Comparison of ENCODE assay signal across 16 cellular contexts in genomic region chr3:172135185-172135584, GRCh38.
DNase-seq lines count a peak whose midpoint lies in the region; ATAC-seq, FAIRE-seq and TF ChIP-seq lines count a peak whose summit lies in the region.
"Had no signal": no experiment of that assay in that cellular context is flagged by ENCODE, and none has a peak within 500 bp of the region (broad histone marks: within the 10 kb centered on the region; RNA-seq: fewer than 3 reads in every experiment).

No MANE protein-coding gene starts in this region.

- H2AFZ ChIP-seq in keratinocyte (ENCODE audit: control insufficient read depth, low read length) = no peak overlapping the region

- H3K27ac Mint-ChIP-seq in stimulated activated effector memory CD8-positive, alpha-beta T cell treated with anti-CD3 and anti-CD28 coated beads, Interleukin-12 subunit alpha, Interleukin-12 subunit beta, amount 100 ng/mL, for 72 hours = peak overlapping the region; percentile 87

- no peaks in the 10 kb centered on the region for H3K9me3 Mint-ChIP-seq in stimulated activated effector memory CD8-positive, alpha-beta T cell treated with anti-CD3 and anti-CD28 coated beads, Interleukin-12 subunit alpha, Interleukin-12 subunit beta, amount 100 ng/mL, for 72 hours

- FAIRE-seq in keratinocyte (lab: Jason Lieb, UNC) = no peak

- no peak for ATAC-seq in stimulated activated effector memory CD8-positive, alpha-beta T cell treated with anti-CD3 and anti-CD28 coated beads, Interleukin-12 subunit alpha, Interleukin-12 subunit beta, amount 100 ng/mL, for 72 hours
- no peak for ATAC-seq in HG03097 (IDR thresholded peaks at IDR 0.05; ENCODE audit: low FRiP score, unreplicated experiment)

- no peaks in the 10 kb centered on the region for H3K36me3 Mint-ChIP-seq in stimulated activated effector memory CD8-positive, alpha-beta T cell treated with anti-CD3 and anti-CD28 coated beads, Interleukin-12 subunit alpha, Interleukin-12 subunit beta, amount 100 ng/mL, for 72 hours

- H3K9me1 ChIP-seq in keratinocyte (ENCODE audit: control insufficient read depth, extremely low read depth, insufficient read depth, low read length) = peaks cover 9% of the 10 kb centered on the region

- H3K27me3 ChIP-seq in adipocyte (replicated peaks; ENCODE audit: control insufficient read depth, insufficient read depth, low read length) (no peaks in the 10 kb centered on the region), keratinocyte (ENCODE audit: control insufficient read depth, extremely low read depth, insufficient read depth, low read length) (no peaks in the 10 kb centered on the region)

- H3K4me3 Mint-ChIP-seq in stimulated activated effector memory CD8-positive, alpha-beta T cell treated with anti-CD3 and anti-CD28 coated beads, Interleukin-12 subunit alpha, Interleukin-12 subunit beta, amount 100 ng/mL, for 72 hours = no peak overlapping the region

- H3K4me2 ChIP-seq in keratinocyte (ENCODE audit: control insufficient read depth, extremely low read depth, insufficient read depth, low read depth, low read length) = no peak overlapping the region

- no peak for TF ChIP-seq CTCF in keratinocyte (optimal IDR thresholded peaks at IDR 0.05 in 1 of 3, IDR thresholded peaks at IDR 0.05 in 1 of 3, conservative IDR thresholded peaks at IDR 0.05 in 1 of 3; ENCODE audit: extremely low read depth in 1 of 3, insufficient read depth in 2 of 3, low read length in 3 of 3)

- dilution Hi-C loops in keratinocyte (cut with MboI; ENCODE audit: extremely low pct_ligation_motif_present, low sequenced_read_pairs) = no loop called here

- DNase-seq in NCI-H2196 (lab: John Stamatoyannopoulos, UW; ENCODE audit: unreplicated experiment) (peak; percentile 49), NCI-H2196 treated with DMSO at 0.1 percent for 48 hours (lab: John Stamatoyannopoulos, UW; ENCODE audit: unreplicated experiment) (no peak), adipocyte (ENCODE audit: low read depth) (no peak), keratinocyte (ENCODE audit: low read depth, low spot score) (no peak), HUDEP-2 (lab: John Stamatoyannopoulos, UW; ENCODE audit: unreplicated experiment in 76 of 76) (no peak), midbrain (lab: John Stamatoyannopoulos, UW) (no peak)
- no peak for DNase-seq in stimulated activated effector memory CD8-positive, alpha-beta T cell treated with anti-CD3 and anti-CD28 coated beads, Interleukin-12 subunit alpha, Interleukin-12 subunit beta, amount 100 ng/mL, for 72 hours (ENCODE audit: low spot score in 2 of 2)
- DNase-seq: activated T-cell treated with anti-CD3 and anti-CD28 coated beads, Interleukin-2, amount 50 U/mL, for 1 hour; caudate nucleus; DMS79; NCI-H345; RPMI8226; stimulated activated CD4-positive, alpha-beta T cell treated with anti-CD3 and anti-CD28 coated beads, Interleukin-4, amount 100 ng/mL, for 24 hours had no signal

- H4K20me1 ChIP-seq in keratinocyte (ENCODE audit: control insufficient read depth, extremely low read depth, insufficient read depth, low read length) = peaks cover 4% of the 10 kb centered on the region

- peaks cover 63% of the 10 kb centered on the region for H3K79me2 ChIP-seq in keratinocyte (ENCODE audit: control insufficient read depth, insufficient read depth, low read length)

- no peak overlapping the region for H3K4me3 ChIP-seq in adipocyte (ENCODE audit: low read length)
- no peak overlapping the region for H3K4me3 ChIP-seq in keratinocyte (ENCODE audit: control insufficient read depth in 2 of 3, extremely low read depth in 1 of 3, insufficient read depth in 2 of 3, low read depth in 1 of 3, low read length in 3 of 3)

- H3K4me1 Mint-ChIP-seq in stimulated activated effector memory CD8-positive, alpha-beta T cell treated with anti-CD3 and anti-CD28 coated beads, Interleukin-12 subunit alpha, Interleukin-12 subunit beta, amount 100 ng/mL, for 72 hours = peaks cover 68% of the 10 kb centered on the region

- H3K9me3 ChIP-seq in adipocyte (ENCODE audit: control insufficient read depth, low read length) (no peaks in the 10 kb centered on the region), keratinocyte (ENCODE audit: control insufficient read depth, low read depth, low read length) (no peaks in the 10 kb centered on the region)

- peak overlapping the region; percentile 43 for H3K9ac ChIP-seq in adipocyte (ENCODE audit: low read length)
- H3K9ac ChIP-seq in keratinocyte (ENCODE audit: control insufficient read depth, extremely low read depth, insufficient read depth, low read length) = no peak overlapping the region
- H3K9ac ChIP-seq: KMS-11 had no signal

- H3K27ac ChIP-seq in keratinocyte (ENCODE audit: control insufficient read depth, insufficient read depth, low read length) = peak overlapping the region; percentile 21
- H3K27ac ChIP-seq: KMS-11, VCaP had no signal

- peaks cover 78% of the 10 kb centered on the region for H3K4me1 ChIP-seq in adipocyte (ENCODE audit: control insufficient read depth, insufficient read depth, low read length)
- peaks cover 52% of the 10 kb centered on the region for H3K4me1 ChIP-seq in keratinocyte (ENCODE audit: control insufficient read depth, extremely low read depth, insufficient read depth, low read length)

- H3K36me3 ChIP-seq in adipocyte (ENCODE audit: control insufficient read depth, insufficient read depth, low read length, severe bottlenecking) (peaks cover 29% of the 10 kb centered on the region), keratinocyte (ENCODE audit: control insufficient read depth in 2 of 2, extremely low read depth in 1 of 2, insufficient read depth in 2 of 2, low read length in 2 of 2) (peaks cover 0 to 7% of the 10 kb centered on the region in 2 experiments)
